2 cellular contexts compared by ENCODE assay signal in genomic region chr1:19294638-19295037, GRCh38.
TF ChIP-seq lines count a peak whose summit lies in the region.

No MANE protein-coding gene starts in this region.

TF ChIP-seq in Ishikawa, 13 proteins besides CTCF, POLR2A, EP300 and RAD21:
- TF ChIP-seq FOXM1 (IDR thresholded peaks at IDR 0.05; ENCODE audit: borderline replicate concordance, low read depth) (no peak), USF1 (IDR thresholded peaks at IDR 0.05) (0 out of 2 replicates have a peak, but pooled peaks have one; percentile 19)
TF ChIP-seq in Ishikawa: peak in this region for 1.

TF ChIP-seq in GM12878, 131 proteins besides CTCF, POLR2A, EP300 and RAD21:
- TF ChIP-seq MEF2B (IDR thresholded peaks at IDR 0.05; ENCODE audit: partially characterized antibody, poor library complexity, severe bottlenecking) (no peak), CBX5 (IDR thresholded peaks at IDR 0.05; ENCODE audit: low read depth) (peak; percentile 57; the same call in 1 of the 2 replicates), TCF7 (IDR thresholded peaks at IDR 0.05; ENCODE audit: borderline replicate concordance) (no peak), NR2C2 (IDR thresholded peaks at IDR 0.05; ENCODE audit: borderline replicate concordance, control insufficient read depth, insufficient read length, low read depth) (no peak), POLR2AphosphoS5 (IDR thresholded peaks at IDR 0.05; ENCODE audit: low read length) (no peak)
- TF ChIP-seq, protein P1, sequence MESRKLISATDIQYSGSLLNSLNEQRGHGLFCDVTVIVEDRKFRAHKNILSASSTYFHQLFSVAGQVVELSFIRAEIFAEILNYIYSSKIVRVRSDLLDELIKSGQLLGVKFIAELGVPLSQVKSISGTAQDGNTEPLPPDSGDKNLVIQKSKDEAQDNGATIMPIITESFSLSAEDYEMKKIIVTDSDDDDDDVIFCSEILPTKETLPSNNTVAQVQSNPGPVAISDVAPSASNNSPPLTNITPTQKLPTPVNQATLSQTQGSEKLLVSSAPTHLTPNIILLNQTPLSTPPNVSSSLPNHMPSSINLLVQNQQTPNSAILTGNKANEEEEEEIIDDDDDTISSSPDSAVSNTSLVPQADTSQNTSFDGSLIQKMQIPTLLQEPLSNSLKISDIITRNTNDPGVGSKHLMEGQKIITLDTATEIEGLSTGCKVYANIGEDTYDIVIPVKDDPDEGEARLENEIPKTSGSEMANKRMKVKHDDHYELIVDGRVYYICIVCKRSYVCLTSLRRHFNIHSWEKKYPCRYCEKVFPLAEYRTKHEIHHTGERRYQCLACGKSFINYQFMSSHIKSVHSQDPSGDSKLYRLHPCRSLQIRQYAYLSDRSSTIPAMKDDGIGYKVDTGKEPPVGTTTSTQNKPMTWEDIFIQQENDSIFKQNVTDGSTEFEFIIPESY (IDR thresholded peaks at IDR 0.05): no peak
